In genomic region chr6:131950767-131951575, GRCh38 we compare ENCODE assay signal across 8 cellular contexts. TPM values are rescaled to one million over a fixed set of nuclear protein-coding genes. Genes with fewer than 3 reads are reported as not detected.
DNase-seq lines count a peak whose midpoint lies in the region; ATAC-seq and TF ChIP-seq lines count a peak whose summit lies in the region.

Gene CCN2, minus strand, starts transcription at chr6:131951372. Its CDS starts 200 bp downstream, at chr6:131951172.

- H3K9me3 Mint-ChIP-seq in brain (no peaks in the 10 kb centered on the region), progenitor cell of endocrine pancreas (ENCODE audit: low read depth) (no peaks in the 10 kb centered on the region)

- peaks cover 8% of the 10 kb centered on the region; the same call in 1 of the 2 replicates for H3F3A ChIP-seq in MM.1S (ENCODE audit: insufficient read depth, low read length)

- peaks cover 17% of the 10 kb centered on the region for H3K4me1 ChIP-seq in MM.1S (ENCODE audit: low read length)

- H3K36me3 Mint-ChIP-seq in brain, result peaks cover 4% of the 10 kb centered on the region
- peaks cover 13% of the 10 kb centered on the region for H3K36me3 Mint-ChIP-seq in progenitor cell of endocrine pancreas (ENCODE audit: insufficient read depth)

- no peaks in the 10 kb centered on the region for H3K79me2 ChIP-seq in MM.1S (ENCODE audit: low read length)

- no peak within 1 kb of the TSS for H3K27ac ChIP-seq in MM.1S (ENCODE audit: low read length)

- H3K36me3 ChIP-seq in MM.1S (replicated peaks; ENCODE audit: insufficient read depth, low read length), result no peaks in the 10 kb centered on the region

- H3K27ac Mint-ChIP-seq in brain (peak within 1 kb of the TSS; percentile 29 to 93 (median 85)), progenitor cell of endocrine pancreas (peak within 1 kb of the TSS; percentile 95)

- H3K4me3 ChIP-seq in MM.1S (ENCODE audit: low read length), result peak within 1 kb of the TSS; percentile 40

- no peaks in the 10 kb centered on the region; the same call in 1 of the 2 replicates for H3K27me3 ChIP-seq in MM.1S (replicated peaks; ENCODE audit: insufficient read depth, low read length)

- no peak for ATAC-seq in GM18517 (IDR thresholded peaks at IDR 0.05; ENCODE audit: unreplicated experiment)
- ATAC-seq in HG03457 (IDR thresholded peaks at IDR 0.05; ENCODE audit: unreplicated experiment), result no peak

- H2AFZ ChIP-seq in MM.1S (ENCODE audit: low read length), result no peak within 1 kb of the TSS

- H3K9me3 ChIP-seq in MM.1S (replicated peaks; ENCODE audit: insufficient read depth, low read length), result no peaks in the 10 kb centered on the region

- H3K4me3 Mint-ChIP-seq in brain, result peak within 1 kb of the TSS; percentile 85 to 95 (median 92)
- H3K4me3 Mint-ChIP-seq in progenitor cell of endocrine pancreas (ENCODE audit: low read depth), result peak within 1 kb of the TSS; percentile 79

- no peaks in the 10 kb centered on the region for H3K9me2 ChIP-seq in MM.1S (replicated peaks; ENCODE audit: insufficient read depth, low read length)

- H3K9ac ChIP-seq in MM.1S (ENCODE audit: low read length), result no peak within 1 kb of the TSS

- TF ChIP-seq CTCF in MM.1S (IDR thresholded peaks at IDR 0.05; ENCODE audit: low read length) (no peak), brain (conservative IDR thresholded peaks at IDR 0.05) (peak; percentile 45 to 51), progenitor cell of endocrine pancreas (IDR thresholded peaks at IDR 0.05; ENCODE audit: unreplicated experiment) (no peak)

- peak within 1 kb of the TSS; percentile 21; the same call in 1 of the 2 replicates for H3K4me2 ChIP-seq in MM.1S (ENCODE audit: low read depth, low read length)

- peak; percentile 15 for DNase-seq in activated CD4-positive, alpha-beta T cell treated with anti-CD3 and anti-CD28 coated beads for 48 hours
- no peak for DNase-seq in activated CD4-positive, alpha-beta T cell treated with anti-CD3 and anti-CD28 coated beads for 4 hours
- peak; percentile 54 for DNase-seq in MM.1S
- DNase-seq in hepatic stellate cell (ENCODE audit: low spot score), result peak; percentile 89
- peak; percentile 86 for DNase-seq in progenitor cell of endocrine pancreas (ENCODE audit: low spot score, unreplicated experiment)

- H3K27me3 Mint-ChIP-seq in brain (peaks cover 24% of the 10 kb centered on the region), progenitor cell of endocrine pancreas (no peaks in the 10 kb centered on the region)

- H4K20me1 ChIP-seq in MM.1S (ENCODE audit: insufficient read depth, low read length), result no peaks in the 10 kb centered on the region

- H3K4me1 Mint-ChIP-seq in brain (peaks cover 63% of the 10 kb centered on the region), progenitor cell of endocrine pancreas (ENCODE audit: low read depth) (peaks cover 34% of the 10 kb centered on the region)

RNA-seq across cellular contexts. Expression of gene CCN2, which starts in this region (rescaled TPM):
- 21.4 TPM for polyA plus RNA-seq in brain (ENCODE audit: insufficient read depth, low read depth, low replicate concordance)
- total RNA-seq in progenitor cell of endocrine pancreas, result 31.8 and 33.5 TPM in 2 replicates

Comparison
In these comparisons a context has a peak if more than half of its experiments do, and no peak if none do; other contexts are left out.
1. DNase-seq: peak in activated CD4-positive, alpha-beta T cell treated with anti-CD3 and anti-CD28 coated beads for 48 hours (single experiment), MM.1S (single experiment), hepatic stellate cell (single experiment) and progenitor cell of endocrine pancreas (single experiment); none in activated CD4-positive, alpha-beta T cell treated with anti-CD3 and anti-CD28 coated beads for 4 hours (0 of 2).
2. CTCF ChIP-seq: peak in brain (2 of 2); none in MM.1S (single experiment) and progenitor cell of endocrine pancreas (single experiment).